In the genomic region with DNA sequence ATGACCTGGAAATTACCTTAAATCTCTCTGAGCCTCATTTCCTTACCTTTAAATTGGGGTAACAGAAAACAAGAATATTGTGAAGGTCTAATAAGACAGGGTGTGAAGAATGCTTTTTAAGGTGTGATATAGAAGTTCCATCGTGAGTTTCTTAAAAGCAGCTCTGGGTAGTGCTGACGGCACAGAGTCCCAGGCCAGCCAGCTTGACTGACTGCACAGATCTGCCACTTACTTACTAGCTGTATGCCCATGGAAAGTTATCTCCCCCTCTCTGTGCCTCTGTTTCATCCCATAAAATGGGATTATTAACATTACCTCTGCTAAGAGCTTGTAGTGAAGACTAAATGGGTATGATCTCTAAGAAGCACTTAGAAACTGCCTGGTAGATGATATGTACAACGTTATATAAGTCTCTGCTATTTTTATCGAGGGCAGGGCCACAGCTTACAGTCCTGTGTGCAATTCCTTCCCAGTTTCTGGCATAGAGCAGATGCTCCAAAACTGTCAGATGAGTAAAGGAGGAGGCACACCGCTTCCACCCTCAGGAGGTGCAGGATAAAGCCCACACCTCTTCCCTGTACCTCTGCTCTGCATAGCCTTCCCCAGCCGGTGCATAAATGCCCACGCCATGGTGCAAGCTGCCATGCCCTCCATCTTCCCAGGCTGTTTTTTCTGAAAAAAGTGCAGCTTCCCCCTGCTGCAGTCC, we compare ENCODE assay signal across 28 cellular contexts.
DNase-seq lines count a peak whose midpoint lies in the region; ATAC-seq lines count a peak whose summit lies in the region.
"Had no signal": no experiment of that assay in that cellular context is flagged by ENCODE, and none has a peak within 500 bp of the region (broad histone marks: within the 10 kb centered on the region; RNA-seq: fewer than 3 reads in every experiment).

No MANE protein-coding gene starts in this region.

- H3K36me3 ChIP-seq in rectal smooth muscle tissue (ENCODE audit: control insufficient read depth, insufficient read depth, low read length): no peaks in the 10 kb centered on the region
- H3K36me3 ChIP-seq: thoracic aorta had no signal

- H3K9ac ChIP-seq in rectal smooth muscle tissue (ENCODE audit: low read length): no peak overlapping the region

- H3K27me3 ChIP-seq in rectal smooth muscle tissue (ENCODE audit: control insufficient read depth, insufficient read depth, low read length): no peaks in the 10 kb centered on the region

- DNase-seq in Right ventricle myocardium inferior (ENCODE audit: missing footprints) (no peak), cardiac septum (ENCODE audit: low spot score) (no peak), left ventricle myocardium superior (no peak), DMS53 (lab: John Stamatoyannopoulos, UW) (no peak), medulla oblongata (ENCODE audit: extremely low spot score) (no peak)
- DNase-seq in activated T-cell treated with anti-CD3 and anti-CD28 coated beads, Interleukin-2, amount 50 U/mL, for 1 hour: no peak
- DNase-seq: 8988T; activated CD4-positive, alpha-beta T cell treated with anti-CD3 and anti-CD28 coated beads for 36 hours; activated naive CD4-positive, alpha-beta T cell treated with anti-CD3 and anti-CD28 coated beads for 36 hours; activated T-cell treated with anti-CD3 and anti-CD28 coated beads, Interleukin-2, amount 50 U/mL, for 48 hours; amniotic stem cell; Caco-2; effector memory CD8-positive, alpha-beta T cell; HFFc6; Karpas-422; left colon; MV-4-11; NCI-H1694 treated with DMSO at 0.1 percent for 48 hours; NCI-H226; NCI-H774; nephron progenitor cell; PC-3; stimulated activated CD4-positive, alpha-beta T cell treated with anti-CD3 and anti-CD28 coated beads, Interleukin-1b, Interleukin-23, amount 100 ng/mL, for 48 hours; T-helper 1 cell had no signal

- peaks cover 51% of the 10 kb centered on the region for H3K4me1 ChIP-seq in rectal smooth muscle tissue (ENCODE audit: control insufficient read depth, insufficient read depth, low read length)
- H3K4me1 ChIP-seq: Caco-2 had no signal

- ATAC-seq in Right ventricle myocardium inferior (peak; percentile 55), left ventricle myocardium superior (peak; percentile 77), HG02970 (IDR thresholded peaks at IDR 0.05; ENCODE audit: low FRiP score, unreplicated experiment) (no peak)
- ATAC-seq: activated CD4-positive, alpha-beta T cell treated with anti-CD3 and anti-CD28 coated beads for 36 hours; effector memory CD8-positive, alpha-beta T cell; left colon; PC-3 had no signal

- intact Hi-C loops in Right ventricle myocardium inferior (cut with DNase I) (no loop called here), cardiac septum (cut with DNase I) (no loop called here), left ventricle myocardium superior (cut with micrococcal nuclease) (no loop called here)

- H3K4me3 ChIP-seq in rectal smooth muscle tissue (ENCODE audit: low read length): no peak overlapping the region
- H3K4me3 ChIP-seq: skin epidermis, thoracic aorta had no signal

- H3K27ac ChIP-seq in rectal smooth muscle tissue (ENCODE audit: low read depth, low read length): peak overlapping the region; percentile 68
- H3K27ac ChIP-seq: skin epidermis, thoracic aorta had no signal
